ENCODE assay signal across 15 cellular contexts in the genomic region with DNA sequence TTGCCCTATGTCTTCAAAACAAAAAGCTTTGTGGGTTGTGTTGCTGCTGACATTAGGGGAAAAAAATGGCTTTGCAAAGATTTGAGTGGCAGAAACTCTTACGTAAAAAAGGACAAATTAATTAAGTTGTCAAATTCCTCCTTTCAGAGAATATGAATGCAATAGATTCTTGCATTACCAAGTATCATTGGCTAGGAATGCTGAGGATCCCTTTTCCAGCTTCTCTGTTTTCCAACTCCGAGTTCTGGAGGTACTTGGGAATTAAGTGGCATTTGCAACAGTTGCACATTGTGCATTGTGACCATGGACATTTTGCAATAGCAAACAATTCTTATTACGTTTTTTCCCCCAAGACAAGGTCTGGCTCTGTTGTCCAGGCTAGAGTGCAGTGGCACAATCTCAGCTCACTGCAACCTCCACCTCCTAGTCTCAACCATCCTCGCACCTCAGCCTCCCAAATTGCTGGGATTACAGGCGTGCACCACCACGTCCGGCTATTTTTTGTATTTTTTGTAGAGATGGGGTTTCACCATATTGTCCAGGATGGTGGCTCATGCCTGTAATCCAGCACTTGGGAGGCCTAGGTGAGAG.
"Had no signal": no experiment of that assay in that cellular context is flagged by ENCODE, and none has a peak within 500 bp of the region (broad histone marks: within the 10 kb centered on the region; RNA-seq: fewer than 3 reads in every experiment).

No MANE protein-coding gene starts in this region.

- H3K27ac ChIP-seq: esophagus squamous epithelium, gastrocnemius medialis, neutrophil, pancreas, thyroid gland had no signal

- H3K9me3 ChIP-seq: esophagus squamous epithelium, gastrocnemius medialis, neutrophil, pancreas, stomach, thyroid gland had no signal

- H3K36me3 ChIP-seq: esophagus squamous epithelium, gastrocnemius medialis, neutrophil, pancreas, stomach, thyroid gland had no signal

- DNase-seq: cortex of kidney; effector memory CD8-positive, alpha-beta T cell; erythroblast; esophagus squamous epithelium; foreskin fibroblast; natural killer cell; pancreas; stimulated activated CD4-positive, alpha-beta T cell treated with anti-CD3 and anti-CD28 coated beads, Interleukin-2, amount 100 ng/mL, for 24 hours; stimulated activated CD4-positive, alpha-beta T cell treated with anti-CD3 and anti-CD28 coated beads, Interleukin-4, amount 100 ng/mL, for 24 hours; stimulated activated naive CD4-positive, alpha-beta T cell treated with Interleukin-2 at 50 U/mL for 16 hours; thyroid gland had no signal

- H3K4me3 ChIP-seq: esophagus squamous epithelium, gastrocnemius medialis, lung, pancreas, stomach, thyroid gland had no signal

- H3K27me3 ChIP-seq: esophagus squamous epithelium, gastrocnemius medialis, neutrophil, pancreas, stomach, thyroid gland had no signal
